ENCODE assay signal across 16 cellular contexts in the genomic region with DNA sequence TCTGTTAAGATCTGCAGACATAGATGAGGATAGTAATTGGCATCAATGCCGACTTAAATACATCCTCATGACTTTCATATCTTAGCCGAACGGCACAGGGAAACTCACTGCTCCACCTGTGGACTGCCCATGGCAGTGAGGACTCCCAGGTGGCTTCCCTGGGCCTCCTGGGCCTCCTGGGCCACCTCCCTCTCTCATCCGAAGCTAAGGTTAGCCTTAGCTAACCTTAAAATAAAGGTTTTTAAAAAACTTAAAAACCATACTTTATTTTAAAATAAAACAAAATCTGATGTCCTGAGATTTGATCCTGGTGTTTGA. TPM values are rescaled to one million over a fixed set of nuclear protein-coding genes. Genes with fewer than 3 reads are reported as not detected.
"Had no signal": no experiment of that assay in that cellular context is flagged by ENCODE, and none has a peak within 500 bp of the region (broad histone marks: within the 10 kb centered on the region; RNA-seq: fewer than 3 reads in every experiment).

No MANE protein-coding gene starts in this region.

- H3K4me3 ChIP-seq: left lung, pancreas, tibial artery had no signal

- FAIRE-seq: astrocyte, bronchial epithelial cell, kidney, pancreas, urothelium cell line had no signal

- H3K36me3 ChIP-seq: left lung, neutrophil, pancreas, tibial artery had no signal

- H3K9me3 ChIP-seq: left lung, neutrophil, pancreas, tibial artery had no signal

- H3K4me1 ChIP-seq: left lung, pancreas had no signal

- DNase-seq: activated CD4-positive, alpha-beta T cell treated with anti-CD3 and anti-CD28 coated beads, Interleukin-2, amount 50 U/mL, for 4 hours; activated gamma-delta T cell; dermis blood vessel endothelial cell; effector memory CD8-positive, alpha-beta T cell; kidney; naive thymus-derived CD8-positive, alpha-beta T cell; pancreas; stimulated activated CD4-positive, alpha-beta T cell treated with anti-CD3 and anti-CD28 coated beads, Interleukin-4, amount 100 ng/mL, for 4 hours; SW 1271 had no signal

- H3K27ac ChIP-seq: left lung, neutrophil, pancreas, tibial artery had no signal

- ATAC-seq: effector memory CD8-positive, alpha-beta T cell; naive thymus-derived CD8-positive, alpha-beta T cell; stimulated activated memory B cell treated with anti-CD40 and anti-IgM and Interleukin-4, amounts not matched to agents 10 μg/mL and 1 μg/mL and 100 μg/mL, for 72 hours had no signal

- H3K27me3 ChIP-seq: left lung, pancreas, tibial artery had no signal

RNA-seq across cellular contexts. Expression of a gene that starts 38.1 kb away (rescaled TPM):
- total RNA-seq: naive thymus-derived CD8-positive, alpha-beta T cell had no signal
- polyA plus RNA-seq: naive thymus-derived CD8-positive, alpha-beta T cell had no signal
